In genomic region chr13:38582133-38582532, GRCh38 we compare ENCODE assay signal across 9 cellular contexts.
DNase-seq lines count a peak whose midpoint lies in the region; ATAC-seq, FAIRE-seq and TF ChIP-seq lines count a peak whose summit lies in the region.
"Had no signal": no experiment of that assay in that cellular context is flagged by ENCODE, and none has a peak within 500 bp of the region (broad histone marks: within the 10 kb centered on the region; RNA-seq: fewer than 3 reads in every experiment).

No MANE protein-coding gene starts in this region.

- H3K4me2 ChIP-seq in MM.1S (ENCODE audit: low read depth, low read length), result no peak overlapping the region

- no peak overlapping the region for H3K4me3 ChIP-seq in MM.1S (ENCODE audit: low read length)
- H3K4me3 ChIP-seq in small intestine (ENCODE audit: low read depth in 1 of 2, low read length in 2 of 2), result no peak overlapping the region

- H4K20me1 ChIP-seq in MM.1S (ENCODE audit: insufficient read depth, low read length), result no peaks in the 10 kb centered on the region

- H3K79me2 ChIP-seq in MM.1S (ENCODE audit: low read length), result no peaks in the 10 kb centered on the region

- DNase-seq in DMS53 treated with DMSO at 0.1 percent for 48 hours (lab: John Stamatoyannopoulos, UW; ENCODE audit: unreplicated experiment) (peak; percentile 61), MM.1S (peak; percentile 33), SW480 (ENCODE audit: low spot score) (peak; percentile 78), glomerular visceral epithelial cell (ENCODE audit: extremely low spot score) (peak; percentile 61), small intestine (peak; percentile 57), ecto neural progenitor cell (ENCODE audit: low spot score) (no peak)

- H3K27ac ChIP-seq in MM.1S (ENCODE audit: low read length), result no peak overlapping the region
- no peak overlapping the region for H3K27ac ChIP-seq in small intestine (ENCODE audit: low read depth in 1 of 2, low read length in 1 of 2)

- H3K4me1 ChIP-seq in MM.1S (ENCODE audit: low read length) (no peaks in the 10 kb centered on the region), small intestine (ENCODE audit: control insufficient read depth in 2 of 2, insufficient read depth in 1 of 2, low read depth in 1 of 2, low read length in 1 of 2) (no peaks in the 10 kb centered on the region)

- H3K36me3 ChIP-seq in MM.1S (replicated peaks; ENCODE audit: insufficient read depth, low read length) (no peaks in the 10 kb centered on the region), small intestine (ENCODE audit: control insufficient read depth in 2 of 2, insufficient read depth in 2 of 2, low read length in 2 of 2) (no peaks in the 10 kb centered on the region)

- 6 to 16% (median 16%) methylated on average over 2 of the region's 2 CpGs for WGBS in small intestine, 3 donors

- H3K27me3 ChIP-seq in MM.1S (replicated peaks; ENCODE audit: insufficient read depth, low read length) (no peaks in the 10 kb centered on the region), small intestine (ENCODE audit: control insufficient read depth in 2 of 2, insufficient read depth in 2 of 2, low read length in 2 of 2) (no peaks in the 10 kb centered on the region)

- no peak for FAIRE-seq in small intestine (lab: Jason Lieb, UNC)

- H2AFZ ChIP-seq in MM.1S (ENCODE audit: low read length), result no peak overlapping the region

- no peak overlapping the region for H3K9ac ChIP-seq in MM.1S (ENCODE audit: low read length)

- H3K9me2 ChIP-seq in MM.1S (replicated peaks; ENCODE audit: insufficient read depth, low read length), result no peaks in the 10 kb centered on the region

- H3K9me3 ChIP-seq in MM.1S (replicated peaks; ENCODE audit: insufficient read depth, low read length) (no peaks in the 10 kb centered on the region), small intestine (ENCODE audit: control insufficient read depth, low read depth) (no peaks in the 10 kb centered on the region)

- ATAC-seq in GM21515 (IDR thresholded peaks at IDR 0.05; ENCODE audit: unreplicated experiment) (peak; percentile 73), HG03196 (IDR thresholded peaks at IDR 0.05; ENCODE audit: unreplicated experiment) (no peak)
- ATAC-seq: T-cell had no signal

- peak; percentile 39 for TF ChIP-seq CTCF in MM.1S (IDR thresholded peaks at IDR 0.05; ENCODE audit: low read length)

- H3F3A ChIP-seq in MM.1S (ENCODE audit: insufficient read depth, low read length), result no peaks in the 10 kb centered on the region
